In genomic region chr11:35042265-35042664, GRCh38 we compare ENCODE assay signal across 15 cellular contexts.
"Had no signal": no experiment of that assay in that cellular context is flagged by ENCODE, and none has a peak within 500 bp of the region (broad histone marks: within the 10 kb centered on the region; RNA-seq: fewer than 3 reads in every experiment).

No MANE protein-coding gene starts in this region.

- H3K4me1 ChIP-seq: breast epithelium, colonic mucosa, parathyroid adenoma, thyroid gland, vagina had no signal

- DNase-seq: activated CD4-positive, CD25-positive, alpha-beta regulatory T cell; activated naive CD8-positive, alpha-beta T cell treated with anti-CD3 and anti-CD28 coated beads, Interleukin-2, amount 10 ng/mL, durations not matched to agents 7 days and 5 days; aorta; colonic mucosa; effector CD4-positive, alpha-beta T cell; hippocampal formation; left ventricle myocardium superior; stimulated activated CD4-positive, alpha-beta T cell treated with anti-CD3 and anti-CD28 coated beads, Interleukin-4, amount 100 ng/mL, for 4 hours; T-helper 1 cell; thyroid gland had no signal

- H3K79me2 ChIP-seq: parathyroid adenoma had no signal

- H2AFZ ChIP-seq: parathyroid adenoma had no signal

- H3K9me3 ChIP-seq: breast epithelium, colonic mucosa, thyroid gland, vagina had no signal

- H3K4me3 Mint-ChIP-seq: activated naive CD8-positive, alpha-beta T cell treated with anti-CD3 and anti-CD28 coated beads, Interleukin-2, amount 10 ng/mL, durations not matched to agents 7 days and 5 days had no signal

- H3K4me3 ChIP-seq: breast epithelium, colonic mucosa, skin epidermis, thyroid gland, vagina had no signal

- H3K36me3 ChIP-seq: breast epithelium, colonic mucosa, thyroid gland, vagina had no signal

- H3K27ac Mint-ChIP-seq: activated naive CD8-positive, alpha-beta T cell treated with anti-CD3 and anti-CD28 coated beads, Interleukin-2, amount 10 ng/mL, durations not matched to agents 7 days and 5 days had no signal

- H3K27ac ChIP-seq: breast epithelium, colonic mucosa, epithelial cell of prostate, parathyroid adenoma, thyroid gland, vagina had no signal

- H3K27me3 ChIP-seq: breast epithelium, colonic mucosa, thyroid gland, vagina had no signal

- H3K9ac ChIP-seq: parathyroid adenoma had no signal
